In genomic region chr6:43702522-43703440, GRCh38 we compare ENCODE assay signal across 8 cellular contexts. TPM values are rescaled to one million over a fixed set of nuclear protein-coding genes. Genes with fewer than 3 reads are reported as not detected.
A peak's percentile ranks its signal among the peaks of the same experiment; 100 is the strongest.
DNase-seq lines count a peak whose midpoint lies in the region; ATAC-seq and TF ChIP-seq lines count a peak whose summit lies in the region.

No MANE protein-coding gene starts in this region.

- H3K27ac Mint-ChIP-seq in activated CD4-positive, alpha-beta T cell treated with anti-CD3 and anti-CD28 coated beads, Interleukin-2, amount 10 ng/mL, durations not matched to agents 24 days and 14 days, result no peak overlapping the region
- H3K27ac Mint-ChIP-seq in natural killer cell, result no peak overlapping the region

- H3K9me3 Mint-ChIP-seq in activated CD4-positive, alpha-beta T cell treated with anti-CD3 and anti-CD28 coated beads, Interleukin-2, amount 10 ng/mL, durations not matched to agents 24 days and 14 days, result no peaks in the 10 kb centered on the region
- H3K9me3 Mint-ChIP-seq in natural killer cell, result no peaks in the 10 kb centered on the region

- H3K4me3 Mint-ChIP-seq in activated CD4-positive, alpha-beta T cell treated with anti-CD3 and anti-CD28 coated beads, Interleukin-2, amount 10 ng/mL, durations not matched to agents 24 days and 14 days, result no peak overlapping the region
- H3K4me3 Mint-ChIP-seq in natural killer cell, result no peak overlapping the region

- intact Hi-C loops in activated CD4-positive, alpha-beta T cell treated with anti-CD3 and anti-CD28 coated beads, Interleukin-2, amount 10 ng/mL, durations not matched to agents 24 days and 14 days (cut with micrococcal nuclease), result no loop called here
- intact Hi-C loops in natural killer cell (cut with micrococcal nuclease), result no loop called here

- H3K4me3 ChIP-seq in fibroblast of the aortic adventitia (ENCODE audit: low read depth, low read length), result no peak overlapping the region

- ATAC-seq in natural killer cell (peak; percentile 70 to 77 (median 75)), GM18517 (IDR thresholded peaks at IDR 0.05; ENCODE audit: unreplicated experiment) (no peak)

- H3K36me3 Mint-ChIP-seq in activated CD4-positive, alpha-beta T cell treated with anti-CD3 and anti-CD28 coated beads, Interleukin-2, amount 10 ng/mL, durations not matched to agents 24 days and 14 days (ENCODE audit: low read depth), result no peaks in the 10 kb centered on the region
- H3K36me3 Mint-ChIP-seq in natural killer cell, result no peaks in the 10 kb centered on the region

- H3K4me1 Mint-ChIP-seq in activated CD4-positive, alpha-beta T cell treated with anti-CD3 and anti-CD28 coated beads, Interleukin-2, amount 10 ng/mL, durations not matched to agents 24 days and 14 days, result peaks cover 9% of the 10 kb centered on the region
- H3K4me1 Mint-ChIP-seq in natural killer cell, result no peaks in the 10 kb centered on the region

- no peak for TF ChIP-seq CTCF in fibroblast of the aortic adventitia (IDR thresholded peaks at IDR 0.05; ENCODE audit: insufficient read depth, low read length)
- TF ChIP-seq CTCF in natural killer cell (IDR thresholded peaks at IDR 0.05), result no peak

- H3K27me3 Mint-ChIP-seq in activated CD4-positive, alpha-beta T cell treated with anti-CD3 and anti-CD28 coated beads, Interleukin-2, amount 10 ng/mL, durations not matched to agents 24 days and 14 days, result peaks cover 43% of the 10 kb centered on the region
- peaks cover 29 to 50% of the 10 kb centered on the region in 2 donors for H3K27me3 Mint-ChIP-seq in natural killer cell (ENCODE audit: low read depth in 2 of 2)

- DNase-seq in activated CD4-positive, alpha-beta T cell treated with anti-CD3 and anti-CD28 coated beads, Interleukin-2, amount 10 ng/mL, durations not matched to agents 24 days and 14 days, result peak; percentile 68
- no peak for DNase-seq in activated CD4-positive, alpha-beta T cell treated with anti-CD3 and anti-CD28 coated beads, Interleukin-2, amount 50 U/mL, for 4 hours
- DNase-seq in HuH-7 (ENCODE audit: low spot score) (peak; percentile 46), UCSD-AML1 (lab: John Stamatoyannopoulos, UW; ENCODE audit: unreplicated experiment) (peak; percentile 85), fibroblast of the aortic adventitia (ENCODE audit: low read depth) (peak; percentile 96), natural killer cell (no peak), T-helper 9 cell (no peak)

RNA-seq across cellular contexts. Expression of gene MRPS18A, which starts 15.2 kb away (rescaled TPM):
- total RNA-seq in activated CD4-positive, alpha-beta T cell treated with anti-CD3 and anti-CD28 coated beads, Interleukin-2, amount 10 ng/mL, durations not matched to agents 24 days and 14 days, result 47.4 and 50.1 TPM in 2 replicates
- total RNA-seq in fibroblast of the aortic adventitia (ENCODE audit: low replicate concordance) (22.6 and 32.4 TPM in 2 replicates), natural killer cell (10 to 100 TPM; 29.0 to 39.8 (median 33.1) TPM)

RNA-seq across cellular contexts. Expression of gene RSPH9, which starts 57.9 kb away (rescaled TPM):
- total RNA-seq in activated CD4-positive, alpha-beta T cell treated with anti-CD3 and anti-CD28 coated beads, Interleukin-2, amount 10 ng/mL, durations not matched to agents 24 days and 14 days, result not detected in 2 replicates
- total RNA-seq in fibroblast of the aortic adventitia (ENCODE audit: low replicate concordance) (0.18 and 0.57 TPM in 2 replicates), natural killer cell (under 1 TPM in 1 of 3 donors, not detected in 2; 0.23 TPM)

Comparison
In these comparisons a context has a peak if more than half of its experiments do, and no peak if none do; other contexts are left out.
1. DNase-seq: peak in activated CD4-positive, alpha-beta T cell treated with anti-CD3 and anti-CD28 coated beads, Interleukin-2, amount 10 ng/mL, durations not matched to agents 24 days and 14 days (single experiment), HuH-7 (single experiment), UCSD-AML1 (single experiment) and fibroblast of the aortic adventitia (single experiment); none in activated CD4-positive, alpha-beta T cell treated with anti-CD3 and anti-CD28 coated beads, Interleukin-2, amount 50 U/mL, for 4 hours (0 of 2), natural killer cell (single experiment) and T-helper 9 cell (single experiment).